ENCODE assay signal across 14 cellular contexts in genomic region chr1:165763442-165763841, GRCh38.
"Had no signal": no experiment of that assay in that cellular context is flagged by ENCODE, and none has a peak within 500 bp of the region (broad histone marks: within the 10 kb centered on the region; RNA-seq: fewer than 3 reads in every experiment).

No MANE protein-coding gene starts in this region.

- ATAC-seq: left ventricle myocardium superior, psoas muscle, sciatic nerve, T-cell had no signal

- H3K9me3 Mint-ChIP-seq: activated naive CD4-positive, alpha-beta T cell treated with anti-CD3 and anti-CD28 coated beads, Interleukin-2, amount 50 U/mL, for 24 hours; dendritic cell treated with granulocyte-macrophage colony-stimulating factor and Interleukin-4, amounts not matched to agents 40 ng/mL and 50 ng/mL, for 4 days; nephron progenitor cell; T-cell had no signal

- H3K27me3 Mint-ChIP-seq: activated naive CD4-positive, alpha-beta T cell treated with anti-CD3 and anti-CD28 coated beads, Interleukin-2, amount 50 U/mL, for 24 hours; dendritic cell treated with granulocyte-macrophage colony-stimulating factor and Interleukin-4, amounts not matched to agents 40 ng/mL and 50 ng/mL, for 4 days; T-cell had no signal

- H3K4me3 Mint-ChIP-seq: activated naive CD4-positive, alpha-beta T cell treated with anti-CD3 and anti-CD28 coated beads, Interleukin-2, amount 50 U/mL, for 24 hours; dendritic cell treated with granulocyte-macrophage colony-stimulating factor and Interleukin-4, amounts not matched to agents 40 ng/mL and 50 ng/mL, for 4 days; nephron progenitor cell had no signal

- H3K27ac Mint-ChIP-seq: activated naive CD4-positive, alpha-beta T cell treated with anti-CD3 and anti-CD28 coated beads, Interleukin-2, amount 50 U/mL, for 24 hours; dendritic cell treated with granulocyte-macrophage colony-stimulating factor and Interleukin-4, amounts not matched to agents 40 ng/mL and 50 ng/mL, for 4 days; nephron progenitor cell; T-cell had no signal

- DNase-seq: anterior cingulate cortex, cerebellar nuclear complex, hippocampal formation, left ventricle myocardium superior, mesenchymal stem cell, nephron progenitor cell, psoas muscle, spleen, T-cell, T1000, tibial artery had no signal
